Comparison of ENCODE assay signal across 1 cellular context in genomic region chr19:7595466-7596133, GRCh38.
A peak's percentile ranks its signal among the peaks of the same experiment; 100 is the strongest.
TF ChIP-seq lines count a peak whose summit lies in the region.

Gene CAMSAP3, plus strand, starts transcription at chr19:7595863. Its CDS starts 140 bp downstream, at chr19:7596003.

TF ChIP-seq in HepG2, 621 proteins besides CTCF, POLR2A, EP300 and RAD21 (continued from another document):
- TF ChIP-seq AHR (CRISPR knock-in tag; IDR thresholded peaks at IDR 0.05) (no peak), YY1 (IDR thresholded peaks at IDR 0.05; ENCODE audit: insufficient read depth, insufficient replicate concordance, low read depth, low read length) (peak; percentile 46), SAP130 (CRISPR knock-in tag; IDR thresholded peaks at IDR 0.05; ENCODE audit: low read depth) (peak; percentile 62), ISX (CRISPR knock-in tag; conservative IDR thresholded peaks at IDR 0.05) (no peak), SMAD9 (CRISPR knock-in tag; IDR thresholded peaks at IDR 0.05) (no peak), NR0B2 (CRISPR knock-in tag; IDR thresholded peaks at IDR 0.05) (no peak), KDM2A (CRISPR knock-in tag; IDR thresholded peaks at IDR 0.05; ENCODE audit: borderline replicate concordance, low read depth) (peak; percentile 46; the same call in 1 of the 2 replicates), PAXIP1 (CRISPR knock-in tag; conservative IDR thresholded peaks at IDR 0.05) (peak; percentile 58), KLF9 (CRISPR knock-in tag; IDR thresholded peaks at IDR 0.05; ENCODE audit: low read depth) (no peak)
TF ChIP-seq in HepG2: peak in this region for 39.
